8 cellular contexts compared by ENCODE assay signal in genomic region chr3:150412599-150413069, GRCh38. TPM values are rescaled to one million over a fixed set of nuclear protein-coding genes. Genes with fewer than 3 reads are reported as not detected.
DNase-seq lines count a peak whose midpoint lies in the region; ATAC-seq, FAIRE-seq and TF ChIP-seq lines count a peak whose summit lies in the region.

No MANE protein-coding gene starts in this region.

- FAIRE-seq in GM12892 (lab: Jason Lieb, UNC), result peak; percentile 24

- TF ChIP-seq POLR2A in GM12892 (IDR thresholded peaks at IDR 0.05; ENCODE audit: low read depth, low read length), result no peak
- no peak for TF ChIP-seq POLR2A in Peyer's patch (IDR thresholded peaks at IDR 0.05)
- TF ChIP-seq POLR2A in adrenal gland (IDR thresholded peaks at IDR 0.05), result no peak

- no peak for TF ChIP-seq CTCF in AG09309 (IDR thresholded peaks at IDR 0.05; ENCODE audit: control insufficient read depth, insufficient read depth, low read depth, low read length, missing control alignments)
- no peak for TF ChIP-seq CTCF in Peyer's patch (IDR thresholded peaks at IDR 0.05)
- no peak for TF ChIP-seq CTCF in adrenal gland (IDR thresholded peaks at IDR 0.05)

- H3K36me3 ChIP-seq in Peyer's patch (no peaks in the 10 kb centered on the region), muscle layer of duodenum (ENCODE audit: control insufficient read depth in 1 of 2, insufficient read depth in 2 of 2, low read length in 2 of 2) (peaks cover 0 to 20% of the 10 kb centered on the region in 2 donors), adrenal gland (replicated peaks in 1 of 2) (no peaks in the 10 kb centered on the region)

- peaks cover 0 to 26% (median 7%) of the 10 kb centered on the region in 4 donors for H3K4me1 ChIP-seq in Peyer's patch
- H3K4me1 ChIP-seq in muscle layer of duodenum (ENCODE audit: control insufficient read depth in 1 of 2, insufficient read depth in 2 of 2, low read length in 2 of 2), result peaks cover 4 to 17% of the 10 kb centered on the region in 2 donors
- peaks cover 31 to 65% of the 10 kb centered on the region in 2 donors for H3K4me1 ChIP-seq in adrenal gland (replicated peaks in 1 of 2)

- 3 to 7% (median 5%) methylated on average over 4 of the region's 4 CpGs for WGBS in adrenal gland, 4 donors

- ATAC-seq in GM18502 (IDR thresholded peaks at IDR 0.05; ENCODE audit: poor library complexity, unreplicated experiment) (no peak), HG03521 (IDR thresholded peaks at IDR 0.05; ENCODE audit: unreplicated experiment) (no peak)

- H3K27ac ChIP-seq in Peyer's patch (no peak overlapping the region), muscle layer of duodenum (ENCODE audit: low read length) (peak overlapping the region; percentile 62), adrenal gland (peak overlapping the region in 1 of 5 donors; percentile 10)

- H3K4me3 ChIP-seq in AG09309 (ENCODE audit: control insufficient read depth, low read depth, low read length) (peak overlapping the region; percentile 87), Peyer's patch (peak overlapping the region; percentile 1 to 87 (median 82)), muscle layer of duodenum (ENCODE audit: low read depth in 1 of 2, low read length in 2 of 2) (peak overlapping the region; percentile 87 to 100), adrenal gland (peak overlapping the region in 2 of 4 donors; percentile 24 to 67)

- DNase-seq in AG09309 (ENCODE audit: low read depth), result peak; percentile 76
- DNase-seq in GM12892 (ENCODE audit: insufficient read length), result no peak
- no peak for DNase-seq in Peyer's patch
- DNase-seq in dermis blood vessel endothelial cell, result peak; percentile 64
- DNase-seq in adrenal gland, result no peak

- intact Hi-C loops in adrenal gland (cut with DNase I), result loop anchor here in 1 of 2 donors (10.0 kb wide), 1 partner anchor 82 kb away; no protein-coding TSS in a partner anchor

- H3K27me3 ChIP-seq in Peyer's patch (no peaks in the 10 kb centered on the region), muscle layer of duodenum (ENCODE audit: low read depth, low read length) (no peaks in the 10 kb centered on the region), adrenal gland (no peaks in the 10 kb centered on the region)

- H3K9me3 ChIP-seq in Peyer's patch (no peaks in the 10 kb centered on the region), muscle layer of duodenum (ENCODE audit: control insufficient read depth in 1 of 2, low read length in 2 of 2) (no peaks in the 10 kb centered on the region), adrenal gland (replicated peaks in 1 of 3) (no peaks in the 10 kb centered on the region)

RNA-seq across cellular contexts. Expression of gene TSC22D2, which starts 4.5 kb away (rescaled TPM):
- polyA plus RNA-seq in GM12892 (2012; ENCODE audit: missing spikeins), result 10.9 TPM
- total RNA-seq in Peyer's patch (10 to 100 TPM; 19.0 to 35.2 (median 22.2) TPM), dermis blood vessel endothelial cell (7.0 and 7.4 TPM in 2 replicates), adrenal gland (10 to 100 TPM in 7 of 8 donors, 1 to 10 TPM in 1; 8.3 to 22.6 (median 19.1) TPM)
- polyA plus RNA-seq in adrenal gland, result 10 to 100 TPM; 11.9 to 16.7 (median 15.8) TPM

Comparison
In these comparisons a context has a peak if more than half of its experiments do, and no peak if none do; other contexts are left out.
1. DNase-seq: peak in AG09309 (single experiment) and dermis blood vessel endothelial cell (single experiment); none in GM12892 (single experiment), Peyer's patch (0 of 3) and adrenal gland (0 of 7).